16 cellular contexts compared by ENCODE assay signal in the genomic region with DNA sequence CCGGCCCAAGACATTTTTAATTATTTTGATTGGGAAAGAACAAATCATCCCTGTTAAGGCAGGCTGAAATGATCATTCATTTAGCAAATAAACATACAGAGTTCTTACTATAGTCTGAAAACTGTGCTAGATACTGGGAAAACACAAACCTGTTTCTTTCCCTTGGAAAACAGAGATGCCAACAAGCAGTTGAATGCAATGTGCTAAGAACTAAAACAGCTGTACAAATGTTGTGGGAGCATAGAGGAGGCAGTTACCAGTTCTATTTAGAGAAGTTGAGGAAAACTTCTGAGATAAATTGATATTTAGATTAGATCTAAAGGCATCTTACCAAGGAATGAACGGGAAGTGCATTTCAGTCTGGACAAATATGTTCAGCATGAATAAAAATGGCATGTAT. TPM values are rescaled to one million over a fixed set of nuclear protein-coding genes. Genes with fewer than 3 reads are reported as not detected.
A peak's percentile ranks its signal among the peaks of the same experiment; 100 is the strongest.
DNase-seq lines count a peak whose midpoint lies in the region; ATAC-seq, FAIRE-seq and TF ChIP-seq lines count a peak whose summit lies in the region.
"Had no signal": no experiment of that assay in that cellular context is flagged by ENCODE, and none has a peak within 500 bp of the region (broad histone marks: within the 10 kb centered on the region; RNA-seq: fewer than 3 reads in every experiment).

No MANE protein-coding gene starts in this region.

- no peaks in the 10 kb centered on the region for H3K9me3 ChIP-seq in HepG2 (ENCODE audit: low read length)
- H3K9me3 ChIP-seq: right atrium auricular region, spleen had no signal

- FAIRE-seq in HepG2 (lab: Jason Lieb, UNC): no peak
- FAIRE-seq: GM18507 had no signal

- no peak overlapping the region for H3K4me2 ChIP-seq in HepG2 (ENCODE audit: low read depth, low read length)

- no peak for TF ChIP-seq EP300 in HepG2 (IDR thresholded peaks at IDR 0.05; ENCODE audit: low read depth in 2 of 2, low read length in 2 of 2)
- no peak for TF ChIP-seq EP300 in HepG2 (CRISPR knock-in tag; IDR thresholded peaks at IDR 0.05; ENCODE audit: borderline replicate concordance)

- no peak overlapping the region for H3K4me3 ChIP-seq in HepG2 (replicated peaks in 1 of 3; ENCODE audit: insufficient read depth in 1 of 3, low read depth in 2 of 3, low read length in 3 of 3)
- H3K4me3 ChIP-seq: right atrium auricular region, SK-N-MC, spleen had no signal

- no peaks in the 10 kb centered on the region for H3K36me3 ChIP-seq in HepG2 (replicated peaks in 1 of 2; ENCODE audit: control insufficient read depth in 1 of 2, insufficient read depth in 2 of 2, low read length in 2 of 2)
- H3K36me3 ChIP-seq: right atrium auricular region had no signal

- in situ Hi-C loops in HepG2 (cut with HindIII; ENCODE audit: extremely low pct_ligation_motif_present, low pct_unique_long_range_greater_than_20kb): no loop called here

- no peak for DNase-seq in activated naive CD4-positive, alpha-beta T cell treated with anti-CD3 and anti-CD28 coated beads for 36 hours
- no peak for DNase-seq in activated naive CD4-positive, alpha-beta T cell (lab: John Stamatoyannopoulos, UW)
- no peak for DNase-seq in immature natural killer cell
- no peak for DNase-seq in stimulated activated effector memory CD8-positive, alpha-beta T cell treated with anti-CD3 and anti-CD28 coated beads, Interleukin-12 subunit alpha, Interleukin-12 subunit beta, amount 100 ng/mL, for 72 hours (ENCODE audit: low spot score in 2 of 2)
- no peak for DNase-seq in central memory CD4-positive, alpha-beta T cell
- DNase-seq in HepG2 (ENCODE audit: low spot score): no peak
- DNase-seq in NCI-H2107 (lab: John Stamatoyannopoulos, UW): no peak
- DNase-seq: spleen had no signal

- POLR2A ChIA-PET in HepG2 (lab: Yijun Ruan, JAX): interaction anchor here (0.7 kb wide), 1 partner anchor 68 kb away, joined by 3 read pairs; no protein-coding TSS in a partner anchor

- CTCF ChIA-PET in activated naive CD4-positive, alpha-beta T cell treated with anti-CD3 and anti-CD28 coated beads for 36 hours (lab: Charles Lee): interaction anchor here (0.7 to 7.9 kb wide), 16 partner anchors 9 to 272 kb away, joined by 3 to 205 read pairs (median 5); a partner anchor contains a TSS
- CTCF ChIA-PET in HepG2 (lab: Yijun Ruan, JAX; ENCODE audit: low intra/inter-chr PET ratio, low total read pairs): interaction anchor here (2.0 kb wide), 1 partner anchor 33 kb away, joined by 10 read pairs; no protein-coding TSS in a partner anchor

- peaks cover 20% of the 10 kb centered on the region for H3K79me2 ChIP-seq in HepG2 (ENCODE audit: insufficient read depth, low read length)

- H4K20me1 ChIP-seq in HepG2 (ENCODE audit: insufficient read depth, low read length): no peaks in the 10 kb centered on the region

- no peaks in the 10 kb centered on the region for H3K9me3 Mint-ChIP-seq in activated naive CD4-positive, alpha-beta T cell treated with anti-CD3 and anti-CD28 coated beads for 36 hours
- no peaks in the 10 kb centered on the region for H3K9me3 Mint-ChIP-seq in IgD-negative memory B cell
- H3K9me3 Mint-ChIP-seq in immature natural killer cell: peaks cover 0 to 2% (median 0%) of the 10 kb centered on the region in 6 donors
- no peaks in the 10 kb centered on the region for H3K9me3 Mint-ChIP-seq in stimulated activated effector memory CD8-positive, alpha-beta T cell treated with anti-CD3 and anti-CD28 coated beads, Interleukin-12 subunit alpha, Interleukin-12 subunit beta, amount 100 ng/mL, for 72 hours
- H3K9me3 Mint-ChIP-seq: T-helper 1 cell treated with Interleukin-12 subunit alpha and Interleukin-12 subunit beta and Interleukin-4 antibody, amounts not matched to agents 30 μg/mL and 1 μg/mL, for 36 hours had no signal

- H3K4me1 Mint-ChIP-seq in activated naive CD4-positive, alpha-beta T cell treated with anti-CD3 and anti-CD28 coated beads for 36 hours (ENCODE audit: low read depth): peaks cover 47% of the 10 kb centered on the region
- H3K4me1 Mint-ChIP-seq in IgD-negative memory B cell (peaks cover 20 to 37% (median 25%) of the 10 kb centered on the region in 3 donors), immature natural killer cell (peaks cover 36 to 37% of the 10 kb centered on the region in 2 donors)
- H3K4me1 Mint-ChIP-seq in stimulated activated effector memory CD8-positive, alpha-beta T cell treated with anti-CD3 and anti-CD28 coated beads, Interleukin-12 subunit alpha, Interleukin-12 subunit beta, amount 100 ng/mL, for 72 hours: peaks cover 26% of the 10 kb centered on the region

- peak overlapping the region; percentile 25 for H3K4me3 Mint-ChIP-seq in activated naive CD4-positive, alpha-beta T cell treated with anti-CD3 and anti-CD28 coated beads for 36 hours
- H3K4me3 Mint-ChIP-seq in IgD-negative memory B cell (peak overlapping the region in 1 of 4 donors; percentile 74), immature natural killer cell (peak overlapping the region in 1 of 5 donors; percentile 9)
- H3K4me3 Mint-ChIP-seq in stimulated activated effector memory CD8-positive, alpha-beta T cell treated with anti-CD3 and anti-CD28 coated beads, Interleukin-12 subunit alpha, Interleukin-12 subunit beta, amount 100 ng/mL, for 72 hours: peak overlapping the region; percentile 4

- intact Hi-C loops in activated naive CD4-positive, alpha-beta T cell treated with anti-CD3 and anti-CD28 coated beads for 36 hours (cut with micrococcal nuclease): loop anchor here (1.0 to 5.0 kb wide), 6 partner anchors 33 to 438 kb away; no protein-coding TSS in a partner anchor
- intact Hi-C loops in HepG2 (cut with micrococcal nuclease; ENCODE audit: unreplicated experiment): no loop called here

- TF ChIP-seq CTCF in HepG2 (CRISPR knock-in tag; IDR thresholded peaks at IDR 0.05): no peak

- BruUV-seq in HepG2 (replicated peaks; lab: Mats Ljungman, UMichigan): no TSS peak

- no peak overlapping the region for H2AFZ ChIP-seq in HepG2 (ENCODE audit: low read length)

- no peak for TF ChIP-seq RAD21 in HepG2 (CRISPR knock-in tag; IDR thresholded peaks at IDR 0.05)

- peaks cover under 1% of the 10 kb centered on the region for H3K36me3 Mint-ChIP-seq in activated naive CD4-positive, alpha-beta T cell treated with anti-CD3 and anti-CD28 coated beads for 36 hours (ENCODE audit: low read depth)
- H3K36me3 Mint-ChIP-seq in IgD-negative memory B cell: no peaks in the 10 kb centered on the region
- no peaks in the 10 kb centered on the region for H3K36me3 Mint-ChIP-seq in immature natural killer cell
- peaks cover 20% of the 10 kb centered on the region for H3K36me3 Mint-ChIP-seq in stimulated activated effector memory CD8-positive, alpha-beta T cell treated with anti-CD3 and anti-CD28 coated beads, Interleukin-12 subunit alpha, Interleukin-12 subunit beta, amount 100 ng/mL, for 72 hours
- H3K36me3 Mint-ChIP-seq: brain had no signal

- no peak overlapping the region for H3K27ac ChIP-seq in HepG2 (ENCODE audit: extremely low read length, insufficient read depth, low read length)
- H3K27ac ChIP-seq: epithelial cell of prostate, right atrium auricular region, SK-N-MC had no signal

- no peaks in the 10 kb centered on the region for H3K27me3 Mint-ChIP-seq in activated naive CD4-positive, alpha-beta T cell treated with anti-CD3 and anti-CD28 coated beads for 36 hours (ENCODE audit: low read depth)
- H3K27me3 Mint-ChIP-seq in IgD-negative memory B cell: no peaks in the 10 kb centered on the region
- H3K27me3 Mint-ChIP-seq in immature natural killer cell (ENCODE audit: low read depth in 3 of 3): peaks cover 2 to 15% (median 10%) of the 10 kb centered on the region in 3 donors

- H3K4me1 ChIP-seq in HepG2 (ENCODE audit: insufficient read depth, low read length): peaks cover 23% of the 10 kb centered on the region

- no peak for ATAC-seq in stimulated activated effector memory CD8-positive, alpha-beta T cell treated with anti-CD3 and anti-CD28 coated beads, Interleukin-12 subunit alpha, Interleukin-12 subunit beta, amount 100 ng/mL, for 72 hours
- no peak for ATAC-seq in HepG2

- 53% methylated on average over 2 of the region's 2 CpGs for WGBS in HepG2 (ENCODE audit: low lambda C conversion rate)

- H3K9ac ChIP-seq in HepG2 (ENCODE audit: insufficient read depth, low read depth, low read length): no peak overlapping the region

- H3K27ac Mint-ChIP-seq in activated naive CD4-positive, alpha-beta T cell treated with anti-CD3 and anti-CD28 coated beads for 36 hours: peak overlapping the region; percentile 26
- peak overlapping the region in 2 of 3 donors; percentile 61 to 82 for H3K27ac Mint-ChIP-seq in IgD-negative memory B cell
- H3K27ac Mint-ChIP-seq in immature natural killer cell: peak overlapping the region in 5 of 6 donors; percentile 35 to 99 (median 63)
- peak overlapping the region; percentile 93 for H3K27ac Mint-ChIP-seq in stimulated activated effector memory CD8-positive, alpha-beta T cell treated with anti-CD3 and anti-CD28 coated beads, Interleukin-12 subunit alpha, Interleukin-12 subunit beta, amount 100 ng/mL, for 72 hours

- H3K27me3 ChIP-seq in HepG2 (ENCODE audit: control insufficient read depth in 1 of 2, insufficient read depth in 2 of 2, low read length in 2 of 2): no peaks in the 10 kb centered on the region; a peak in 1 of 5 replicates
- H3K27me3 ChIP-seq: right atrium auricular region, spleen had no signal

- no peak for TF ChIP-seq POLR2A in HepG2 (IDR thresholded peaks at IDR 0.05; ENCODE audit: insufficient read depth in 1 of 2, low read depth in 2 of 2, low read length in 2 of 2)

RNA-seq across cellular contexts. Expression of a gene that starts 3.2 kb away (rescaled TPM):
- 10 to 100 TPM; 30.2 to 32.0 TPM for total RNA-seq in activated naive CD4-positive, alpha-beta T cell treated with anti-CD3 and anti-CD28 coated beads for 36 hours
- 11.6 TPM for polyA plus RNA-seq in IgD-negative memory B cell
- polyA plus RNA-seq in immature natural killer cell: 10 to 100 TPM; 16.0 to 23.0 (median 20.5) TPM
- 28.4 and 33.8 TPM in 2 replicates for total RNA-seq in HepG2 (2016; rRNA removed; fragmentation: Illumina TruSeq; extraction: Trizol)
- 3.8 and 4.0 TPM in 2 replicates for total RNA-seq in HepG2 (2016; cell fraction: cytosol; rRNA removed; fragmentation: Illumina TruSeq; extraction: Trizol; ENCODE audit: low read depth)
- 28.8 and 35.2 TPM in 2 replicates for total RNA-seq in HepG2 (2016; cell fraction: insoluble cytoplasmic fraction; rRNA removed; fragmentation: Illumina TruSeq; extraction: Trizol)
- total RNA-seq in HepG2 (2016; cell fraction: membrane; rRNA removed; fragmentation: Illumina TruSeq; extraction: Trizol): 10.9 and 13.5 TPM in 2 replicates
- 19.3 and 24.6 TPM in 2 replicates for total RNA-seq in HepG2 (2016; cell fraction: nucleus; rRNA removed; fragmentation: Illumina TruSeq; extraction: Trizol)
- polyA plus RNA-seq in HepG2 (2011; rRNA removed): 17.7 and 24.4 TPM in 2 replicates
- polyA plus RNA-seq in HepG2 (2011; cell fraction: cytosol; rRNA removed): 23.1 and 25.7 TPM in 2 replicates
- 23.3 and 25.9 TPM in 2 replicates for polyA plus RNA-seq in HepG2 (2011; cell fraction: nucleus; rRNA removed)
- 13.2 and 15.4 TPM in 2 replicates for polyA plus RNA-seq in HepG2 (2012)
- 1.1 and 1.3 TPM in 2 replicates for polyA plus RNA-seq in HepG2 (2016; cell fraction: cytosol; fragmentation: Illumina TruSeq; extraction: Trizol; ENCODE audit: low read depth)
- 29.8 and 32.2 TPM in 2 replicates for polyA plus RNA-seq in HepG2 (2016; cell fraction: insoluble cytoplasmic fraction; fragmentation: Illumina TruSeq; extraction: Trizol; ENCODE audit: low read depth)
- 3.2 and 4.2 TPM in 2 replicates for polyA plus RNA-seq in HepG2 (2016; cell fraction: membrane; fragmentation: Illumina TruSeq; extraction: Trizol; ENCODE audit: low read depth)
- 25.5 and 30.5 TPM in 2 replicates for polyA plus RNA-seq in HepG2 (2016; cell fraction: nucleus; fragmentation: Illumina TruSeq; extraction: Trizol; ENCODE audit: insufficient read depth, low read depth)
- 23.1 and 37.5 TPM in 2 replicates for polyA minus RNA-seq in HepG2 (2011; rRNA and poly(A)+ RNA removed; ENCODE audit: low replicate concordance)
- 20.2 and 23.5 TPM in 2 replicates for polyA minus RNA-seq in HepG2 (2011; cell fraction: cytosol; rRNA and poly(A)+ RNA removed)
- 20.9 and 33.4 TPM in 2 replicates for polyA minus RNA-seq in HepG2 (2011; cell fraction: nucleus; rRNA and poly(A)+ RNA removed)

RNA-seq across cellular contexts. Expression of a gene that starts 12.8 kb away (rescaled TPM):
- total RNA-seq in activated naive CD4-positive, alpha-beta T cell treated with anti-CD3 and anti-CD28 coated beads for 36 hours: under 1 TPM; 0.21 to 0.25 TPM
- polyA plus RNA-seq in IgD-negative memory B cell (0.53 TPM), immature natural killer cell (10 to 100 TPM; 10.8 to 31.1 (median 20.2) TPM), HepG2 (2011; rRNA removed) (not detected in 2 replicates)
- total RNA-seq in HepG2 (2016; rRNA removed; fragmentation: Illumina TruSeq; extraction: Trizol): not detected in 2 replicates
- not detected in 2 replicates for total RNA-seq in HepG2 (2016; cell fraction: cytosol; rRNA removed; fragmentation: Illumina TruSeq; extraction: Trizol; ENCODE audit: low read depth)
- total RNA-seq in HepG2 (2016; cell fraction: insoluble cytoplasmic fraction; rRNA removed; fragmentation: Illumina TruSeq; extraction: Trizol): not detected in 2 replicates
- not detected in 2 replicates for total RNA-seq in HepG2 (2016; cell fraction: membrane; rRNA removed; fragmentation: Illumina TruSeq; extraction: Trizol)
- not detected in 2 replicates for total RNA-seq in HepG2 (2016; cell fraction: nucleus; rRNA removed; fragmentation: Illumina TruSeq; extraction: Trizol)
- not detected in 2 replicates for polyA plus RNA-seq in HepG2 (2011; cell fraction: cytosol; rRNA removed)
- polyA plus RNA-seq in HepG2 (2011; cell fraction: nucleus; rRNA removed): not detected in 2 replicates
- polyA plus RNA-seq in HepG2 (2012): not detected in 2 replicates
- polyA plus RNA-seq in HepG2 (2016; cell fraction: cytosol; fragmentation: Illumina TruSeq; extraction: Trizol; ENCODE audit: low read depth): not detected in 2 replicates
- not detected in 2 replicates for polyA plus RNA-seq in HepG2 (2016; cell fraction: insoluble cytoplasmic fraction; fragmentation: Illumina TruSeq; extraction: Trizol; ENCODE audit: low read depth)
- polyA plus RNA-seq in HepG2 (2016; cell fraction: membrane; fragmentation: Illumina TruSeq; extraction: Trizol; ENCODE audit: low read depth): not detected in 2 replicates
- polyA plus RNA-seq in HepG2 (2016; cell fraction: nucleus; fragmentation: Illumina TruSeq; extraction: Trizol; ENCODE audit: insufficient read depth, low read depth): not detected in 2 replicates
- polyA minus RNA-seq in HepG2 (2011; rRNA and poly(A)+ RNA removed; ENCODE audit: low replicate concordance): not detected in 2 replicates
- not detected in 2 replicates for polyA minus RNA-seq in HepG2 (2011; cell fraction: cytosol; rRNA and poly(A)+ RNA removed)
- polyA minus RNA-seq in HepG2 (2011; cell fraction: nucleus; rRNA and poly(A)+ RNA removed): not detected in 2 replicates
- total RNA-seq: glomerular endothelial cell had no signal

RNA-seq across cellular contexts. Expression of a gene that starts 44.5 kb away (rescaled TPM):
- total RNA-seq in activated naive CD4-positive, alpha-beta T cell treated with anti-CD3 and anti-CD28 coated beads for 36 hours: 1 to 10 TPM; 1.2 TPM
- polyA plus RNA-seq in IgD-negative memory B cell (6.9 TPM), immature natural killer cell (10 to 100 TPM in 2 of 3 donors, 1 to 10 TPM in 1; 1.6 to 15.4 (median 10.5) TPM), HepG2 (2011; rRNA removed) (0.50 and 0.55 TPM in 2 replicates)
- not detected in 2 replicates for total RNA-seq in HepG2 (2016; rRNA removed; fragmentation: Illumina TruSeq; extraction: Trizol)
- not detected in 2 replicates for total RNA-seq in HepG2 (2016; cell fraction: cytosol; rRNA removed; fragmentation: Illumina TruSeq; extraction: Trizol; ENCODE audit: low read depth)
- total RNA-seq in HepG2 (2016; cell fraction: insoluble cytoplasmic fraction; rRNA removed; fragmentation: Illumina TruSeq; extraction: Trizol): 0.41 TPM in 1 of 2 replicates, not detected in the other
- 0.14 TPM in 1 of 2 replicates, not detected in the other for total RNA-seq in HepG2 (2016; cell fraction: membrane; rRNA removed; fragmentation: Illumina TruSeq; extraction: Trizol)
- 0.50 TPM in 1 of 2 replicates, not detected in the other for total RNA-seq in HepG2 (2016; cell fraction: nucleus; rRNA removed; fragmentation: Illumina TruSeq; extraction: Trizol)
- 0.08 TPM in 1 of 2 replicates, not detected in the other for polyA plus RNA-seq in HepG2 (2011; cell fraction: cytosol; rRNA removed)
- polyA plus RNA-seq in HepG2 (2011; cell fraction: nucleus; rRNA removed): 1.1 and 1.2 TPM in 2 replicates
- 0.55 and 0.60 TPM in 2 replicates for polyA plus RNA-seq in HepG2 (2012)
- polyA plus RNA-seq in HepG2 (2016; cell fraction: cytosol; fragmentation: Illumina TruSeq; extraction: Trizol; ENCODE audit: low read depth): 0.17 and 0.19 TPM in 2 replicates
- polyA plus RNA-seq in HepG2 (2016; cell fraction: insoluble cytoplasmic fraction; fragmentation: Illumina TruSeq; extraction: Trizol; ENCODE audit: low read depth): not detected in 2 replicates
- polyA plus RNA-seq in HepG2 (2016; cell fraction: membrane; fragmentation: Illumina TruSeq; extraction: Trizol; ENCODE audit: low read depth): not detected in 2 replicates
- 1.0 and 1.4 TPM in 2 replicates for polyA plus RNA-seq in HepG2 (2016; cell fraction: nucleus; fragmentation: Illumina TruSeq; extraction: Trizol; ENCODE audit: insufficient read depth, low read depth)
- polyA minus RNA-seq in HepG2 (2011; rRNA and poly(A)+ RNA removed; ENCODE audit: low replicate concordance): 0.90 TPM in 1 of 2 replicates, not detected in the other
- polyA minus RNA-seq in HepG2 (2011; cell fraction: cytosol; rRNA and poly(A)+ RNA removed): not detected in 2 replicates
- polyA minus RNA-seq in HepG2 (2011; cell fraction: nucleus; rRNA and poly(A)+ RNA removed): 0.62 and 1.0 TPM in 2 replicates
- total RNA-seq: glomerular endothelial cell had no signal

RNA-seq across cellular contexts. Expression of a gene that starts 46.4 kb away (rescaled TPM):
- total RNA-seq in activated naive CD4-positive, alpha-beta T cell treated with anti-CD3 and anti-CD28 coated beads for 36 hours: 10 to 100 TPM; 17.6 to 17.7 TPM
- polyA plus RNA-seq in IgD-negative memory B cell (11.6 TPM), immature natural killer cell (10 to 100 TPM in 1 of 3 donors, 1 to 10 TPM in 2; 2.7 to 15.8 (median 3.3) TPM), HepG2 (2011; rRNA removed) (2.4 and 2.9 TPM in 2 replicates)
- total RNA-seq in HepG2 (2016; rRNA removed; fragmentation: Illumina TruSeq; extraction: Trizol): 2.2 and 3.0 TPM in 2 replicates
- 0.40 and 0.79 TPM in 2 replicates for total RNA-seq in HepG2 (2016; cell fraction: cytosol; rRNA removed; fragmentation: Illumina TruSeq; extraction: Trizol; ENCODE audit: low read depth)
- total RNA-seq in HepG2 (2016; cell fraction: insoluble cytoplasmic fraction; rRNA removed; fragmentation: Illumina TruSeq; extraction: Trizol): 1.9 and 2.6 TPM in 2 replicates
- total RNA-seq in HepG2 (2016; cell fraction: membrane; rRNA removed; fragmentation: Illumina TruSeq; extraction: Trizol): 1.6 and 1.8 TPM in 2 replicates
- total RNA-seq in HepG2 (2016; cell fraction: nucleus; rRNA removed; fragmentation: Illumina TruSeq; extraction: Trizol): 3.4 and 3.8 TPM in 2 replicates
- polyA plus RNA-seq in HepG2 (2011; cell fraction: cytosol; rRNA removed): 1.2 and 1.3 TPM in 2 replicates
- 4.7 and 5.1 TPM in 2 replicates for polyA plus RNA-seq in HepG2 (2011; cell fraction: nucleus; rRNA removed)
- 2.9 and 4.3 TPM in 2 replicates for polyA plus RNA-seq in HepG2 (2012)
- 0.14 and 0.19 TPM in 2 replicates for polyA plus RNA-seq in HepG2 (2016; cell fraction: cytosol; fragmentation: Illumina TruSeq; extraction: Trizol; ENCODE audit: low read depth)
- polyA plus RNA-seq in HepG2 (2016; cell fraction: insoluble cytoplasmic fraction; fragmentation: Illumina TruSeq; extraction: Trizol; ENCODE audit: low read depth): 2.9 and 3.1 TPM in 2 replicates
- 0.69 and 0.73 TPM in 2 replicates for polyA plus RNA-seq in HepG2 (2016; cell fraction: membrane; fragmentation: Illumina TruSeq; extraction: Trizol; ENCODE audit: low read depth)
- 6.6 and 7.8 TPM in 2 replicates for polyA plus RNA-seq in HepG2 (2016; cell fraction: nucleus; fragmentation: Illumina TruSeq; extraction: Trizol; ENCODE audit: insufficient read depth, low read depth)
- polyA minus RNA-seq in HepG2 (2011; rRNA and poly(A)+ RNA removed; ENCODE audit: low replicate concordance): 4.0 and 8.3 TPM in 2 replicates
- polyA minus RNA-seq in HepG2 (2011; cell fraction: cytosol; rRNA and poly(A)+ RNA removed): 1.7 and 1.9 TPM in 2 replicates
- polyA minus RNA-seq in HepG2 (2011; cell fraction: nucleus; rRNA and poly(A)+ RNA removed): 2.8 and 3.6 TPM in 2 replicates

Comparison
In these comparisons a context has a peak if more than half of its experiments do, and no peak if none do; other contexts are left out.
1. H3K27ac Mint-ChIP-seq: peak in every context shown above with its lines; median percentile 93 in stimulated activated effector memory CD8-positive, alpha-beta T cell treated with anti-CD3 and anti-CD28 coated beads, Interleukin-12 subunit alpha, Interleukin-12 subunit beta, amount 100 ng/mL, for 72 hours; 72 in IgD-negative memory B cell; 63 in immature natural killer cell; 26 in activated naive CD4-positive, alpha-beta T cell treated with anti-CD3 and anti-CD28 coated beads for 36 hours.